In genomic region chr1:99645699-99646531, GRCh38 we compare ENCODE assay signal across 8 cellular contexts. TPM values are rescaled to one million over a fixed set of nuclear protein-coding genes. Genes with fewer than 3 reads are reported as not detected.
DNase-seq lines count a peak whose midpoint lies in the region; ATAC-seq and TF ChIP-seq lines count a peak whose summit lies in the region.

Gene PALMD, plus strand, starts transcription at chr1:99646113. Its CDS starts 205 bp downstream, at chr1:99646318.

- peak within 1 kb of the TSS; percentile 92 for H3K27ac Mint-ChIP-seq in glutamatergic neuron (ENCODE audit: unreplicated experiment)

- ATAC-seq in psoas muscle, result peak; percentile 84 to 88 (median 84)
- no peak for ATAC-seq in HG02642 (IDR thresholded peaks at IDR 0.05; ENCODE audit: poor library complexity, unreplicated experiment)
- ATAC-seq in GM19351 (IDR thresholded peaks at IDR 0.05; ENCODE audit: unreplicated experiment), result no peak

- H3K27me3 Mint-ChIP-seq in glutamatergic neuron (ENCODE audit: unreplicated experiment), result no peaks in the 10 kb centered on the region

- peaks cover 2% of the 10 kb centered on the region for H3K9me3 Mint-ChIP-seq in glutamatergic neuron (ENCODE audit: unreplicated experiment)

- peak within 1 kb of the TSS; percentile 86 for H3K4me3 Mint-ChIP-seq in glutamatergic neuron (ENCODE audit: unreplicated experiment)

- peak within 1 kb of the TSS; percentile 37 for H3K4me3 ChIP-seq in SJSA1
- peak within 1 kb of the TSS; percentile 72 for H3K4me3 ChIP-seq in psoas muscle

- DNase-seq in Daoy (ENCODE audit: low read depth), result peak; percentile 61
- DNase-seq in SJSA1 (ENCODE audit: low read depth in 1 of 2, low spot score in 2 of 2), result peak; percentile 43 to 64
- peak; percentile 39 for DNase-seq in glutamatergic neuron
- DNase-seq in psoas muscle, result peak; percentile 70 to 86
- no peak for DNase-seq in stimulated activated CD4-positive, alpha-beta T cell treated with anti-CD3 and anti-CD28 coated beads, Interleukin-4, amount 100 ng/mL, for 1 hour
- no peak for DNase-seq in HuH-7.5 (ENCODE audit: low spot score)

- H3K4me1 ChIP-seq in SJSA1 (replicated peaks), result peaks cover 31% of the 10 kb centered on the region
- H3K4me1 ChIP-seq in psoas muscle, result peaks cover 21% of the 10 kb centered on the region

- H3K27ac ChIP-seq in SJSA1 (peak within 1 kb of the TSS; percentile 31), psoas muscle (peak within 1 kb of the TSS; percentile 92)

- 2 to 7% (median 3%) methylated on average over 17 of the region's 17 CpGs for WGBS in psoas muscle, 3 donors

- intact Hi-C loops in psoas muscle (cut with DNase I), result loop anchor here in 1 of 2 donors (2.0 kb wide), 1 partner anchor 39 kb away; no protein-coding TSS in a partner anchor

- TF ChIP-seq CTCF in glutamatergic neuron (IDR thresholded peaks at IDR 0.05; ENCODE audit: partially characterized antibody, unreplicated experiment) (no peak), psoas muscle (IDR thresholded peaks at IDR 0.05) (no peak)

- no peaks in the 10 kb centered on the region for H3K36me3 ChIP-seq in SJSA1
- peaks cover 0 to 10% of the 10 kb centered on the region in 2 donors for H3K36me3 ChIP-seq in psoas muscle (ENCODE audit: insufficient read depth in 1 of 2, low read depth in 1 of 2)

- H3K36me3 Mint-ChIP-seq in glutamatergic neuron (ENCODE audit: unreplicated experiment), result no peaks in the 10 kb centered on the region

- peaks cover 21% of the 10 kb centered on the region for H3K4me1 Mint-ChIP-seq in glutamatergic neuron (ENCODE audit: low read depth, unreplicated experiment)

- H3K27me3 ChIP-seq in SJSA1 (replicated peaks) (no peaks in the 10 kb centered on the region), psoas muscle (ENCODE audit: insufficient read depth in 3 of 3, low read length in 2 of 3) (no peaks in the 10 kb centered on the region)

- H3K9me3 ChIP-seq in SJSA1 (replicated peaks), result no peaks in the 10 kb centered on the region
- H3K9me3 ChIP-seq in psoas muscle, result no peaks in the 10 kb centered on the region

RNA-seq across cellular contexts. Expression of gene PALMD, which starts in this region (rescaled TPM):
- 2.7 and 4.2 TPM in 2 replicates for total RNA-seq in Daoy (2014; rRNA removed; shearing (Covaris generic))
- total RNA-seq in SJSA1 (2014; rRNA removed; shearing (Covaris generic)), result 3.1 and 9.9 TPM in 2 replicates
- total RNA-seq in glutamatergic neuron (ENCODE audit: unreplicated experiment), result 5.1 TPM
- total RNA-seq in psoas muscle, result 100 to 1,000 TPM in 3 of 4 donors, 10 to 100 TPM in 1; 46.2 to 219 (median 113) TPM
- 100 to 1,000 TPM in 1 of 3 donors, 10 to 100 TPM in 2; 54.4 to 130 (median 59.4) TPM for polyA plus RNA-seq in psoas muscle

Comparison
In these comparisons a context has a peak if more than half of its experiments do, and no peak if none do; other contexts are left out.
1. DNase-seq: peak in Daoy (single experiment), SJSA1 (2 of 2), glutamatergic neuron (single experiment) and psoas muscle (2 of 2); none in stimulated activated CD4-positive, alpha-beta T cell treated with anti-CD3 and anti-CD28 coated beads, Interleukin-4, amount 100 ng/mL, for 1 hour (single experiment) and HuH-7.5 (single experiment).
2. ATAC-seq: peak in psoas muscle (4 of 4); none in HG02642 (single experiment) and GM19351 (single experiment).